In genomic region chr7:154832557-154833138, GRCh38 we compare ENCODE assay signal across 8 cellular contexts.
DNase-seq lines count a peak whose midpoint lies in the region; ATAC-seq and TF ChIP-seq lines count a peak whose summit lies in the region.

No MANE protein-coding gene starts in this region.

- TF ChIP-seq POLR2A in vagina (IDR thresholded peaks at IDR 0.05): no peak
- TF ChIP-seq POLR2A in lower leg skin (IDR thresholded peaks at IDR 0.05): no peak

- H3F3A ChIP-seq in SK-N-SH (replicated peaks; ENCODE audit: insufficient read depth): peaks cover 6% of the 10 kb centered on the region

- no peak overlapping the region for H3K4me3 ChIP-seq in SK-N-SH (ENCODE audit: low read depth in 2 of 2, low read length in 1 of 2)
- no peak overlapping the region for H3K4me3 ChIP-seq in vagina
- no peak overlapping the region for H3K4me3 ChIP-seq in lower leg skin (ENCODE audit: low read depth, poor library complexity, severe bottlenecking)

- no peaks in the 10 kb centered on the region for H3K9me2 ChIP-seq in SK-N-SH

- no peak for TF ChIP-seq CTCF in SK-N-SH (IDR thresholded peaks at IDR 0.05)
- TF ChIP-seq CTCF in vagina (IDR thresholded peaks at IDR 0.05): no peak
- no peak for TF ChIP-seq CTCF in lower leg skin (IDR thresholded peaks at IDR 0.05)

- H3K36me3 ChIP-seq in SK-N-SH (replicated peaks in 1 of 2; ENCODE audit: control insufficient read depth in 1 of 2, insufficient read depth in 2 of 2, low read length in 1 of 2) (no peaks in the 10 kb centered on the region), vagina (no peaks in the 10 kb centered on the region)

- intact Hi-C loops in vagina (cut with DNase I) (no loop called here), lower leg skin (cut with DNase I; ENCODE audit: low total_unique reads) (no loop called here)

- POLR2A ChIA-PET in SK-N-SH (lab: Yijun Ruan, JAX): no interaction called here

- H3K79me2 ChIP-seq in SK-N-SH (ENCODE audit: insufficient read depth): no peaks in the 10 kb centered on the region

- ATAC-seq in SK-N-SH treated with all-trans-retinoic acid at 6 μM for 48 hours: no peak

- H3K4me2 ChIP-seq in SK-N-SH: no peak overlapping the region

- no peak overlapping the region for H3K27ac ChIP-seq in SK-N-SH (ENCODE audit: low read depth in 2 of 2, low read length in 1 of 2)
- no peak overlapping the region for H3K27ac ChIP-seq in substantia nigra (ENCODE audit: low read depth, low read length, poor library complexity, severe bottlenecking)
- H3K27ac ChIP-seq in vagina: no peak overlapping the region

- WGBS in SK-N-SH (ENCODE audit: low lambda C conversion rate): 38% methylated on average over 12 of the region's 12 CpGs
- WGBS in lower leg skin, 2 donors: 64 to 66% methylated on average over 12 of the region's 12 CpGs

- no peaks in the 10 kb centered on the region for H3K4me1 ChIP-seq in SK-N-SH (ENCODE audit: control insufficient read depth in 1 of 2, insufficient read depth in 2 of 2, low read depth in 1 of 2, low read length in 1 of 2)
- no peaks in the 10 kb centered on the region for H3K4me1 ChIP-seq in vagina

- H3K9me3 ChIP-seq in SK-N-SH (peaks cover 10% of the 10 kb centered on the region; the same call in 1 of the 2 replicates), vagina (no peaks in the 10 kb centered on the region)

- no peak overlapping the region for H3K9ac ChIP-seq in SK-N-SH

- TF ChIP-seq EP300 in SK-N-SH (IDR thresholded peaks at IDR 0.05; ENCODE audit: borderline replicate concordance in 1 of 2, low read depth in 1 of 2, low read length in 1 of 2): no peak

- DNase-seq in SK-N-SH (peak; percentile 81), NCI-H1092 (lab: John Stamatoyannopoulos, UW) (peak; percentile 75), ecto neural progenitor cell (ENCODE audit: low spot score) (peak; percentile 52), substantia nigra (lab: John Stamatoyannopoulos, UW) (peak in 29 of 49 donors; percentile 10 to 61 (median 41)), NCI-H1694 treated with DMSO at 0.1 percent for 48 hours (lab: John Stamatoyannopoulos, UW) (no peak), vagina (ENCODE audit: extremely low spot score in 2 of 2) (no peak), lower leg skin (ENCODE audit: low spot score in 2 of 2) (no peak)

- no peaks in the 10 kb centered on the region for H4K20me1 ChIP-seq in SK-N-SH (ENCODE audit: insufficient read depth)

- no peaks in the 10 kb centered on the region for H3K27me3 ChIP-seq in SK-N-SH (ENCODE audit: insufficient read depth)
- no peaks in the 10 kb centered on the region for H3K27me3 ChIP-seq in vagina

- TF ChIP-seq RAD21 in SK-N-SH (IDR thresholded peaks at IDR 0.05; ENCODE audit: low read length): peak; percentile 95

- CTCF ChIA-PET in SK-N-SH (lab: Yijun Ruan, JAX): interaction anchor here (0.6 to 5.4 kb wide), 21 partner anchors 8 to 546 kb away, joined by 3 to 69 read pairs (median 4); no protein-coding TSS in a partner anchor

- H2AFZ ChIP-seq in SK-N-SH (ENCODE audit: low read depth): no peak overlapping the region

TF ChIP-seq in SK-N-SH, 30 proteins besides CTCF, POLR2A, EP300 and RAD21:
- TF ChIP-seq SMC3 (IDR thresholded peaks at IDR 0.05; ENCODE audit: low read depth, low read length): peak; percentile 60; the same call in 1 of the 2 replicates
- no peak for TF ChIP-seq TEAD4 (IDR thresholded peaks at IDR 0.05; ENCODE audit: borderline replicate concordance, insufficient read depth)
- no peak for TF ChIP-seq USF2 (IDR thresholded peaks at IDR 0.05; ENCODE audit: borderline replicate concordance, low read depth, low read length)

TF ChIP-seq in SK-N-SH treated with all-trans-retinoic acid at 6 μM for 48 hours, 23 proteins besides CTCF, POLR2A, EP300 and RAD21:
- TF ChIP-seq, protein P1, sequence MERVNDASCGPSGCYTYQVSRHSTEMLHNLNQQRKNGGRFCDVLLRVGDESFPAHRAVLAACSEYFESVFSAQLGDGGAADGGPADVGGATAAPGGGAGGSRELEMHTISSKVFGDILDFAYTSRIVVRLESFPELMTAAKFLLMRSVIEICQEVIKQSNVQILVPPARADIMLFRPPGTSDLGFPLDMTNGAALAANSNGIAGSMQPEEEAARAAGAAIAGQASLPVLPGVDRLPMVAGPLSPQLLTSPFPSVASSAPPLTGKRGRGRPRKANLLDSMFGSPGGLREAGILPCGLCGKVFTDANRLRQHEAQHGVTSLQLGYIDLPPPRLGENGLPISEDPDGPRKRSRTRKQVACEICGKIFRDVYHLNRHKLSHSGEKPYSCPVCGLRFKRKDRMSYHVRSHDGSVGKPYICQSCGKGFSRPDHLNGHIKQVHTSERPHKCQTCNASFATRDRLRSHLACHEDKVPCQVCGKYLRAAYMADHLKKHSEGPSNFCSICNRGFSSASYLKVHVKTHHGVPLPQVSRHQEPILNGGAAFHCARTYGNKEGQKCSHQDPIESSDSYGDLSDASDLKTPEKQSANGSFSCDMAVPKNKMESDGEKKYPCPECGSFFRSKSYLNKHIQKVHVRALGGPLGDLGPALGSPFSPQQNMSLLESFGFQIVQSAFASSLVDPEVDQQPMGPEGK (CRISPR knock-in tag; IDR thresholded peaks at IDR 0.05; ENCODE audit: borderline replicate concordance): no peak
- no peak for TF ChIP-seq POU6F1 (CRISPR knock-in tag; IDR thresholded peaks at IDR 0.05; ENCODE audit: borderline replicate concordance, low read depth)
- no peak for TF ChIP-seq RARB (CRISPR knock-in tag; IDR thresholded peaks at IDR 0.05)
- TF ChIP-seq SNAI2 (CRISPR knock-in tag; IDR thresholded peaks at IDR 0.05): no peak
- TF ChIP-seq ZFP30 (CRISPR knock-in tag; IDR thresholded peaks at IDR 0.05): no peak
- TF ChIP-seq ZFP3 (CRISPR knock-in tag; IDR thresholded peaks at IDR 0.05): no peak
- no peak for TF ChIP-seq BACH2 (CRISPR knock-in tag; IDR thresholded peaks at IDR 0.05; ENCODE audit: borderline replicate concordance)
- TF ChIP-seq TCF4 (CRISPR knock-in tag; IDR thresholded peaks at IDR 0.05; ENCODE audit: borderline replicate concordance): no peak

Comparison
In these comparisons a context has a peak if more than half of its experiments do, and no peak if none do; other contexts are left out.
1. DNase-seq: peak in SK-N-SH (single experiment), NCI-H1092 (single experiment), ecto neural progenitor cell (single experiment) and substantia nigra (29 of 49); none in NCI-H1694 treated with DMSO at 0.1 percent for 48 hours (single experiment), vagina (0 of 2) and lower leg skin (0 of 2).